15 cellular contexts compared by ENCODE assay signal in genomic region chr16:53257001-53257400, GRCh38.
DNase-seq lines count a peak whose midpoint lies in the region; ATAC-seq and TF ChIP-seq lines count a peak whose summit lies in the region.
"Had no signal": no experiment of that assay in that cellular context is flagged by ENCODE, and none has a peak within 500 bp of the region (broad histone marks: within the 10 kb centered on the region; RNA-seq: fewer than 3 reads in every experiment).

No MANE protein-coding gene starts in this region.

- H3K4me3 ChIP-seq in PC-3 (ENCODE audit: low read length) = no peak overlapping the region

- POLR2A ChIA-PET in PC-3 (lab: Charles Lee; ENCODE audit: unreplicated experiment) = no interaction called here

- peak; percentile 27; the same call in 1 of the 2 replicates for ATAC-seq in PC-3
- no peak for ATAC-seq in activated T-cell treated with anti-CD3 and anti-CD28 coated beads, Interleukin-2, amount 50 U/mL, for 4 hours

- H3K27ac ChIP-seq in PC-3 (ENCODE audit: low read length) (no peak overlapping the region), epithelial cell of prostate (peak overlapping the region; percentile 22)

- BruUV-seq in PC-3 (replicated peaks; lab: Mats Ljungman, UMichigan) = no TSS peak

- no peaks in the 10 kb centered on the region for H3K9me3 ChIP-seq in PC-3 (ENCODE audit: low read length)

- peaks cover 6% of the 10 kb centered on the region for H3K36me3 ChIP-seq in PC-3 (ENCODE audit: low read depth, low read length)

- H3K9me2 ChIP-seq in PC-3 (replicated peaks; ENCODE audit: low read length) = no peaks in the 10 kb centered on the region

- peak; percentile 25 for DNase-seq in AG20443 (ENCODE audit: low spot score)
- peak; percentile 43 for DNase-seq in PC-3
- no peak for DNase-seq in epithelial cell of prostate (ENCODE audit: low read depth, low spot score)
- DNase-seq in myocyte (ENCODE audit: low read depth) = peak; percentile 6
- no peak for DNase-seq in central memory CD4-positive, alpha-beta T cell
- no peak for DNase-seq in activated CD4-positive, alpha-beta T cell treated with anti-CD3 and anti-CD28 coated beads, Interleukin-2, amount 10 ng/mL, durations not matched to agents 24 days and 14 days
- no peak for DNase-seq in NCI-H1048 (lab: John Stamatoyannopoulos, UW)
- DNase-seq in activated T-cell treated with anti-CD3 and anti-CD28 coated beads, Interleukin-2, amount 50 U/mL, for 4 hours = no peak
- DNase-seq: activated CD4-positive, alpha-beta T cell treated with anti-CD3 and anti-CD28 coated beads for 1 hour; activated T-cell treated with anti-CD3 and anti-CD28 coated beads, Interleukin-2, amount 50 U/mL, for 24 hours; endodermal cell; MM.1S; stimulated activated CD4-positive, alpha-beta T cell treated with anti-CD3 and anti-CD28 coated beads, Interleukin-4, amount 100 ng/mL, for 4 hours; T-helper 1 cell had no signal

- no peaks in the 10 kb centered on the region for H3K9me3 Mint-ChIP-seq in activated CD4-positive, alpha-beta T cell treated with anti-CD3 and anti-CD28 coated beads, Interleukin-2, amount 10 ng/mL, durations not matched to agents 24 days and 14 days
- peaks cover 3% of the 10 kb centered on the region for H3K9me3 Mint-ChIP-seq in activated T-cell treated with anti-CD3 and anti-CD28 coated beads, Interleukin-2, amount 50 U/mL, for 4 hours
- H3K9me3 Mint-ChIP-seq: activated T-cell treated with anti-CD3 and anti-CD28 coated beads, Interleukin-2, amount 50 U/mL, for 24 hours; stimulated activated naive CD8-positive, alpha-beta T cell treated with anti-CD3 and anti-CD28 coated beads, Interleukin-15, Interleukin-2, amounts not matched to agents 100 ng/mL and 50 ng/mL, for 24 hours had no signal

- H3K9ac ChIP-seq in PC-3 (ENCODE audit: low read length) = no peak overlapping the region

- H3K27ac Mint-ChIP-seq in activated CD4-positive, alpha-beta T cell treated with anti-CD3 and anti-CD28 coated beads, Interleukin-2, amount 10 ng/mL, durations not matched to agents 24 days and 14 days = no peak overlapping the region
- H3K27ac Mint-ChIP-seq: activated T-cell treated with anti-CD3 and anti-CD28 coated beads, Interleukin-2, amount 50 U/mL, for 24 hours; stimulated activated naive CD8-positive, alpha-beta T cell treated with anti-CD3 and anti-CD28 coated beads, Interleukin-15, Interleukin-2, amounts not matched to agents 100 ng/mL and 50 ng/mL, for 24 hours had no signal

- H3K27me3 ChIP-seq in PC-3 (ENCODE audit: low read length) = no peaks in the 10 kb centered on the region

- peaks cover 8% of the 10 kb centered on the region; the same call in 1 of the 2 replicates for H3K4me1 ChIP-seq in PC-3 (ENCODE audit: insufficient read depth, low read length)

- TF ChIP-seq CTCF in PC-3 (conservative IDR thresholded peaks at IDR 0.05; ENCODE audit: low read depth, low read length) = no peak

- H3K4me2 ChIP-seq in PC-3 (ENCODE audit: low read length) = 0 out of 2 replicates have a peak overlapping the region, but pooled peaks have one; percentile 8

- H3K4me3 Mint-ChIP-seq in activated CD4-positive, alpha-beta T cell treated with anti-CD3 and anti-CD28 coated beads, Interleukin-2, amount 10 ng/mL, durations not matched to agents 24 days and 14 days = no peak overlapping the region
- no peak overlapping the region for H3K4me3 Mint-ChIP-seq in activated T-cell treated with anti-CD3 and anti-CD28 coated beads, Interleukin-2, amount 50 U/mL, for 4 hours
- H3K4me3 Mint-ChIP-seq: activated T-cell treated with anti-CD3 and anti-CD28 coated beads, Interleukin-2, amount 50 U/mL, for 24 hours; endodermal cell; stimulated activated naive CD8-positive, alpha-beta T cell treated with anti-CD3 and anti-CD28 coated beads, Interleukin-15, Interleukin-2, amounts not matched to agents 100 ng/mL and 50 ng/mL, for 24 hours had no signal

- H3K4me1 Mint-ChIP-seq in activated CD4-positive, alpha-beta T cell treated with anti-CD3 and anti-CD28 coated beads, Interleukin-2, amount 10 ng/mL, durations not matched to agents 24 days and 14 days = no peaks in the 10 kb centered on the region
- H3K4me1 Mint-ChIP-seq in activated T-cell treated with anti-CD3 and anti-CD28 coated beads, Interleukin-2, amount 50 U/mL, for 4 hours (ENCODE audit: low read depth) = no peaks in the 10 kb centered on the region
- H3K4me1 Mint-ChIP-seq: endodermal cell had no signal

- no peaks in the 10 kb centered on the region for H3F3A ChIP-seq in PC-3 (ENCODE audit: low read length, unreplicated experiment)

- H3K36me3 Mint-ChIP-seq in activated CD4-positive, alpha-beta T cell treated with anti-CD3 and anti-CD28 coated beads, Interleukin-2, amount 10 ng/mL, durations not matched to agents 24 days and 14 days (ENCODE audit: low read depth) = peaks cover 31% of the 10 kb centered on the region
- H3K36me3 Mint-ChIP-seq in activated T-cell treated with anti-CD3 and anti-CD28 coated beads, Interleukin-2, amount 50 U/mL, for 4 hours (ENCODE audit: insufficient read depth) = peaks cover 39% of the 10 kb centered on the region

- H4K20me1 ChIP-seq in PC-3 (ENCODE audit: low read length) = no peaks in the 10 kb centered on the region

- no peaks in the 10 kb centered on the region for H3K79me2 ChIP-seq in PC-3 (ENCODE audit: low read length)

- no peaks in the 10 kb centered on the region for H3K27me3 Mint-ChIP-seq in activated CD4-positive, alpha-beta T cell treated with anti-CD3 and anti-CD28 coated beads, Interleukin-2, amount 10 ng/mL, durations not matched to agents 24 days and 14 days
- H3K27me3 Mint-ChIP-seq in activated T-cell treated with anti-CD3 and anti-CD28 coated beads, Interleukin-2, amount 50 U/mL, for 4 hours (ENCODE audit: low read depth) = no peaks in the 10 kb centered on the region
- H3K27me3 Mint-ChIP-seq: activated T-cell treated with anti-CD3 and anti-CD28 coated beads, Interleukin-2, amount 50 U/mL, for 24 hours; stimulated activated naive CD8-positive, alpha-beta T cell treated with anti-CD3 and anti-CD28 coated beads, Interleukin-15, Interleukin-2, amounts not matched to agents 100 ng/mL and 50 ng/mL, for 24 hours had no signal

- CTCF ChIA-PET in PC-3 (lab: Charles Lee) = interaction anchor here (0.6 kb wide), 1 partner anchor 446 kb away, joined by 3 read pairs; the partner anchor contains the start of gene RPGRIP1L

- intact Hi-C loops in PC-3 (cut with micrococcal nuclease) = no loop called here
- intact Hi-C loops in activated CD4-positive, alpha-beta T cell treated with anti-CD3 and anti-CD28 coated beads, Interleukin-2, amount 10 ng/mL, durations not matched to agents 24 days and 14 days (cut with micrococcal nuclease) = no loop called here

- no peak overlapping the region for H2AFZ ChIP-seq in PC-3 (ENCODE audit: low read length)

Comparison
In these comparisons a context has a peak if more than half of its experiments do, and no peak if none do; other contexts are left out.
1. DNase-seq: peak in AG20443 (single experiment), PC-3 (single experiment) and myocyte (single experiment); none in epithelial cell of prostate (single experiment), central memory CD4-positive, alpha-beta T cell (single experiment), activated CD4-positive, alpha-beta T cell treated with anti-CD3 and anti-CD28 coated beads, Interleukin-2, amount 10 ng/mL, durations not matched to agents 24 days and 14 days (single experiment), NCI-H1048 (single experiment) and activated T-cell treated with anti-CD3 and anti-CD28 coated beads, Interleukin-2, amount 50 U/mL, for 4 hours (single experiment).